9 cellular contexts compared by ENCODE assay signal in genomic region chr19:4108767-4109625, GRCh38. TPM values are rescaled to one million over a fixed set of nuclear protein-coding genes. Genes with fewer than 3 reads are reported as not detected.
DNase-seq lines count a peak whose midpoint lies in the region; ATAC-seq and TF ChIP-seq lines count a peak whose summit lies in the region.
"Had no signal": no experiment of that assay in that cellular context is flagged by ENCODE, and none has a peak within 500 bp of the region (broad histone marks: within the 10 kb centered on the region; RNA-seq: fewer than 3 reads in every experiment).

No MANE protein-coding gene starts in this region.

- H3K27me3 Mint-ChIP-seq in naive B cell, result no peaks in the 10 kb centered on the region

- no peaks in the 10 kb centered on the region for H3K27me3 ChIP-seq in brain microvascular endothelial cell (replicated peaks)
- H3K27me3 ChIP-seq: body of pancreas had no signal

- H3K4me1 Mint-ChIP-seq in naive B cell, result peaks cover 41 to 70% (median 52%) of the 10 kb centered on the region in 3 donors

- H3K4me3 Mint-ChIP-seq in naive B cell, result peak overlapping the region; percentile 44 to 91 (median 86)

- in situ Hi-C loops in brain microvascular endothelial cell (cut with HindIII; ENCODE audit: low pct_ligation_motif_present, low sequenced_read_pairs), result no loop called here

- intact Hi-C loops in posterior cingulate gyrus (cut with DNase I), result no loop called here

- TF ChIP-seq CTCF in brain microvascular endothelial cell (IDR thresholded peaks at IDR 0.05; ENCODE audit: low read depth, low read length, missing control alignments), result no peak

- H3K36me3 Mint-ChIP-seq in naive B cell, result peaks cover 5 to 7% of the 10 kb centered on the region in 2 donors

- no peak overlapping the region for H3K4me3 ChIP-seq in brain microvascular endothelial cell (ENCODE audit: low read depth, low read length)
- H3K4me3 ChIP-seq: body of pancreas had no signal

- ATAC-seq in GM18502 (IDR thresholded peaks at IDR 0.05; ENCODE audit: poor library complexity, unreplicated experiment) (peak; percentile 65), HG03159 (IDR thresholded peaks at IDR 0.05; ENCODE audit: unreplicated experiment) (peak; percentile 52), naive B cell (ENCODE audit: low read depth in 2 of 2) (peak; percentile 86 to 87)
- ATAC-seq: body of pancreas had no signal

- peaks cover 66% of the 10 kb centered on the region for H3K36me3 ChIP-seq in brain microvascular endothelial cell (replicated peaks)

- no peak overlapping the region for H3K27ac ChIP-seq in brain microvascular endothelial cell
- H3K27ac ChIP-seq: body of pancreas had no signal

- DNase-seq in activated CD4-positive, alpha-beta T cell treated with anti-CD3 and anti-CD28 coated beads, Interleukin-2, amount 50 U/mL, for 48 hours, result peak; percentile 52 to 54
- DNase-seq in naive B cell (peak; percentile 92), hepatic stellate cell (ENCODE audit: low spot score) (no peak), NCI-H1092 (lab: John Stamatoyannopoulos, UW) (no peak), brain microvascular endothelial cell (no peak), posterior cingulate gyrus (no peak)

- H3K27ac Mint-ChIP-seq in naive B cell, result peak overlapping the region; percentile 96 to 99 (median 98)

- H3K9me3 Mint-ChIP-seq in naive B cell, result no peaks in the 10 kb centered on the region

RNA-seq across cellular contexts. Expression of gene MAP2K2, which starts 14.9 kb away (rescaled TPM):
- 10 to 100 TPM; 50.3 to 88.0 (median 69.5) TPM for polyA plus RNA-seq in naive B cell (ENCODE audit: low read depth in 6 of 6)

RNA-seq across cellular contexts. Expression of gene ZBTB7A, which starts 42.3 kb away (rescaled TPM):
- polyA plus RNA-seq in naive B cell (ENCODE audit: low read depth in 6 of 6), result 10 to 100 TPM; 13.5 to 41.2 (median 21.2) TPM

RNA-seq across cellular contexts. Expression of gene CREB3L3, which starts 44.4 kb away (rescaled TPM):
- not detected for polyA plus RNA-seq in naive B cell (ENCODE audit: low read depth in 6 of 6)

Comparison
In these comparisons a context has a peak if more than half of its experiments do, and no peak if none do; other contexts are left out.
1. DNase-seq: peak in activated CD4-positive, alpha-beta T cell treated with anti-CD3 and anti-CD28 coated beads, Interleukin-2, amount 50 U/mL, for 48 hours (2 of 2) and naive B cell (single experiment); none in hepatic stellate cell (single experiment), NCI-H1092 (single experiment), brain microvascular endothelial cell (single experiment) and posterior cingulate gyrus (0 of 10).
2. Peak in every context shown above with its lines, with median percentiles within 50 percentile points of each other: ATAC-seq.